17 cellular contexts compared by ENCODE assay signal in the genomic region with DNA sequence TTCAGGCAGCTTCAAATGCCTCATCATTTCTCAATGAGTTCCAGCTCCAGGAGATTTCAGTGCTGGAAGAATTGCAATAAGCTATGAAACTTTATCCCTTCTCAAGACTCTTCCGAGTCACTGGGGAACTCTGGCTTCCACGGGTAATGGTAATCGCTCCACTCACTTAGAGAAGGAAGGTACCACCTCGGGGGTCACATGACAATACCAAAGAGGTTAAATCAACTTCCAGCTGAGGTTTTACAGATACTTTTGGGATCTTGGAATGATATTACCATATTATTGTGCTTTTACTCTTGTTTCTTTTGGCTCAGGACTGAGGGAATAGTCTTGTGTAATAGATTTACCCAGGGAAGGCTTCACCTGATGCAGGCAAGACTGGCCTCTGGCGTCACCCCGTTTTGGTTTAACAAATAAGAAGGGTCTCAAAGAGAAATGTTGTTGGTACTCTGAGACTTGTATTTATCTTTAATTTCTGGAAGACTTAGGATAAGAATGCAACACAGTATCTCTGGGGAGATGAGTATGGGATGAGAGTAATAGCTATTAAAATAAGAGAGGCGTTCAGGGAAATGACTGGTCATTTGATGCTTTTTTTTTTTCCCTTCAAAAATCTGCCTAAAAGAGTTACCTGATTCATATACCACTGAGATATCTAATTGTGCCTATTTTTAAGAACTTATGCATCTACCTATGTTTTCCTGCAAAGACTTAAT.
A peak's percentile ranks its signal among the peaks of the same experiment; 100 is the strongest.
DNase-seq lines count a peak whose midpoint lies in the region; ATAC-seq, FAIRE-seq and TF ChIP-seq lines count a peak whose summit lies in the region.
"Had no signal": no experiment of that assay in that cellular context is flagged by ENCODE, and none has a peak within 500 bp of the region (broad histone marks: within the 10 kb centered on the region; RNA-seq: fewer than 3 reads in every experiment).

No MANE protein-coding gene starts in this region.

- H4K20me1 ChIP-seq in neural progenitor cell (ENCODE audit: low read depth) = no peaks in the 10 kb centered on the region

- no peaks in the 10 kb centered on the region for H3K9me3 ChIP-seq in neural progenitor cell (ENCODE audit: low read depth)
- no peaks in the 10 kb centered on the region for H3K9me3 ChIP-seq in pancreas
- H3K9me3 ChIP-seq: tibial nerve had no signal

- TF ChIP-seq CTCF in choroid plexus epithelial cell (conservative IDR thresholded peaks at IDR 0.05; ENCODE audit: low read depth, low read length) (no peak), neural progenitor cell (IDR thresholded peaks at IDR 0.05) (no peak), pancreas (IDR thresholded peaks at IDR 0.05) (no peak)

- H3K27ac ChIP-seq in neural progenitor cell = no peak overlapping the region
- no peak overlapping the region for H3K27ac ChIP-seq in pancreas

- FAIRE-seq in pancreas (lab: Jason Lieb, UNC) = no peak
- FAIRE-seq: GM18507, keratinocyte had no signal

- no peaks in the 10 kb centered on the region for H3K36me3 Mint-ChIP-seq in neural progenitor cell
- H3K36me3 Mint-ChIP-seq: CD4-positive, CD25-positive, alpha-beta regulatory T cell had no signal

- no peak overlapping the region for H3K4me2 ChIP-seq in neural progenitor cell

- no peak overlapping the region for H3K4me3 Mint-ChIP-seq in neural progenitor cell
- H3K4me3 Mint-ChIP-seq: CD4-positive, CD25-positive, alpha-beta regulatory T cell had no signal

- H3K36me3 ChIP-seq in neural progenitor cell (no peaks in the 10 kb centered on the region), pancreas (no peaks in the 10 kb centered on the region)
- H3K36me3 ChIP-seq: tibial nerve had no signal

- peak overlapping the region; percentile 12 for H2AFZ ChIP-seq in neural progenitor cell (replicated peaks)

- no peak overlapping the region for H3K27ac Mint-ChIP-seq in neural progenitor cell
- H3K27ac Mint-ChIP-seq: CD4-positive, CD25-positive, alpha-beta regulatory T cell had no signal

- ATAC-seq in GM21529 (IDR thresholded peaks at IDR 0.05; ENCODE audit: unreplicated experiment) = no peak
- no peak for ATAC-seq in pancreas

- H3K4me1 ChIP-seq in neural progenitor cell (no peaks in the 10 kb centered on the region), pancreas (peaks cover 0 to 2% (median 0%) of the 10 kb centered on the region in 3 donors)

- in situ Hi-C loops in Caki2 (cut with HindIII; ENCODE audit: low pct_unique_long_range_greater_than_20kb, low sequenced_read_pairs) = no loop called here

- no peaks in the 10 kb centered on the region for H3K79me2 ChIP-seq in neural progenitor cell (ENCODE audit: low read depth)

- no peak overlapping the region for H3K9ac ChIP-seq in neural progenitor cell

- intact Hi-C loops in pancreas (cut with DNase I) = no loop called here

- no peaks in the 10 kb centered on the region for H3F3A ChIP-seq in neural progenitor cell (ENCODE audit: low read depth)

- H3K4me1 Mint-ChIP-seq in neural progenitor cell = peaks cover 17% of the 10 kb centered on the region
- H3K4me1 Mint-ChIP-seq: CD4-positive, CD25-positive, alpha-beta regulatory T cell had no signal

- no peaks in the 10 kb centered on the region for H3K27me3 Mint-ChIP-seq in neural progenitor cell (ENCODE audit: insufficient read depth, low read depth)
- H3K27me3 Mint-ChIP-seq: CD4-positive, CD25-positive, alpha-beta regulatory T cell had no signal

- H3K9me3 Mint-ChIP-seq in neural progenitor cell = no peaks in the 10 kb centered on the region

- WGBS in pancreas, 2 donors = 73 to 88% methylated on average over 7 of the region's 7 CpGs

- H3K27me3 ChIP-seq in neural progenitor cell = no peaks in the 10 kb centered on the region
- no peaks in the 10 kb centered on the region for H3K27me3 ChIP-seq in pancreas
- H3K27me3 ChIP-seq: tibial nerve had no signal

- no peak overlapping the region for H3K4me3 ChIP-seq in choroid plexus epithelial cell (ENCODE audit: low read depth, low read length)
- H3K4me3 ChIP-seq in neural progenitor cell = no peak overlapping the region
- no peak overlapping the region for H3K4me3 ChIP-seq in pancreas
- H3K4me3 ChIP-seq: tibial nerve had no signal

- DNase-seq in Caki2 (ENCODE audit: low read depth) = peak; percentile 23
- DNase-seq in M059J (ENCODE audit: low read depth) = peak; percentile 38
- DNase-seq in choroid plexus epithelial cell (ENCODE audit: low read depth) = peak; percentile 66
- no peak for DNase-seq in neural progenitor cell (ENCODE audit: low spot score)
- no peak for DNase-seq in DMS153 (lab: John Stamatoyannopoulos, UW)
- DNase-seq in COLO668 (lab: John Stamatoyannopoulos, UW; ENCODE audit: unreplicated experiment) = no peak
- DNase-seq in pancreas = no peak
- DNase-seq: amniotic stem cell; CD4-positive, CD25-positive, alpha-beta regulatory T cell; effector CD4-positive, alpha-beta T cell; NCI-H1694 treated with DMSO at 0.1 percent for 48 hours; NCI-H748 treated with DMSO at 0.1 percent for 48 hours; posterior cingulate gyrus had no signal

Comparison
In these comparisons a context has a peak if more than half of its experiments do, and no peak if none do; other contexts are left out.
1. DNase-seq: peak in Caki2 (single experiment), M059J (single experiment) and choroid plexus epithelial cell (single experiment); none in neural progenitor cell (single experiment), DMS153 (single experiment), COLO668 (single experiment) and pancreas (0 of 6).